Comparison of ENCODE assay signal across 31 cellular contexts in the genomic region with DNA sequence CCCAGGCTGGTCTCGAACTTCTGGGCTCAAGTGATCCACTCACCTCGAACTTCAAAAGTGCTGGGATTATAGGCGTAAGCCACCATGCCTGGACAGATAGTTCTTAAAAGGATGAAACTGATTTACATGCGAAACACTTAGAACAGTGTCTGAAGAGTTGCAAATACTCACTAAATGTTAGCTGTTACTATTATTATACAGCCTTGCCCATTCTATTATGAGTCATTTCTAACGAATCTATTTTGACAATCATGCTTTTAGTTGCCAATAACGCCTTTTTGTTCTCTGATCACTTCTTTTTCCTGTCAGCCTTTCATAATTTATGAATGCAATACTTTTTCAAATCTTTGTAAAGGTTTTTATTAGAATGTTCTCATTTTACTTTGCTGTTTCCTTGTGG.
"Had no signal": no experiment of that assay in that cellular context is flagged by ENCODE, and none has a peak within 500 bp of the region (broad histone marks: within the 10 kb centered on the region; RNA-seq: fewer than 3 reads in every experiment).

No MANE protein-coding gene starts in this region.

- ATAC-seq: activated CD4-positive, CD25-positive, alpha-beta regulatory T cell treated with anti-CD3 and anti-CD28 coated beads, Interleukin-2, amount 50 U/mL, for 24 hours; activated T-cell treated with anti-CD3 and anti-CD28 coated beads, Interleukin-2, amount 50 U/mL, for 4 hours; left cardiac atrium; left ventricle myocardium superior; naive thymus-derived CD4-positive, alpha-beta T cell; psoas muscle; T-helper 17 cell had no signal

- H3K36me3 Mint-ChIP-seq: activated CD4-positive, alpha-beta memory T cell treated with anti-CD3 and anti-CD28 coated beads for 36 hours; mesothelial cell of epicardium had no signal

- H3K9me3 Mint-ChIP-seq: activated CD4-positive, alpha-beta memory T cell treated with anti-CD3 and anti-CD28 coated beads for 36 hours; activated CD4-positive, alpha-beta T cell treated with anti-CD3 and anti-CD28 coated beads, Interleukin-2, amount 10 ng/mL, durations not matched to agents 24 days and 14 days; activated T-cell treated with anti-CD3 and anti-CD28 coated beads, Interleukin-2, amount 50 U/mL, for 4 hours; activated T-helper 2 cell treated with anti-CD3 and anti-CD28 coated beads, Interferon-gamma antibody, Interleukin-2, Interleukin-4, amounts not matched to agents 10 μg/mL and 5 μg/mL and 100 μg/mL, durations not matched to agents 14 hours and 24 hours and 36 hours; central memory CD8-positive, alpha-beta T cell; mesothelial cell of epicardium; naive thymus-derived CD4-positive, alpha-beta T cell; neural crest cell had no signal

- H3K27ac ChIP-seq: parathyroid adenoma, psoas muscle, sigmoid colon, spleen, testis, transverse colon, WERI-Rb-1 had no signal

- H3K27me3 Mint-ChIP-seq: activated CD4-positive, alpha-beta memory T cell treated with anti-CD3 and anti-CD28 coated beads for 36 hours; activated naive CD8-positive, alpha-beta T cell; central memory CD8-positive, alpha-beta T cell; T-helper 17 cell had no signal

- H3K27me3 ChIP-seq: sigmoid colon, spleen, testis, transverse colon had no signal

- H3K4me1 Mint-ChIP-seq: mesothelial cell of epicardium, neural crest cell had no signal

- H3K4me1 ChIP-seq: parathyroid adenoma, psoas muscle, testis, transverse colon had no signal

- DNase-seq: activated CD4-positive, alpha-beta memory T cell treated with anti-CD3 and anti-CD28 coated beads for 36 hours; activated CD4-positive, alpha-beta T cell treated with anti-CD3 and anti-CD28 coated beads, Interleukin-2, amount 10 ng/mL, durations not matched to agents 24 days and 14 days; activated CD8-positive, alpha-beta memory T cell treated with anti-CD3 and anti-CD28 coated beads, Interleukin-2, amount 50 U/mL, for 48 hours; activated naive CD4-positive, alpha-beta T cell; activated T-cell treated with anti-CD3 and anti-CD28 coated beads, Interleukin-2, amount 50 U/mL, for 4 hours; anterior cingulate cortex; effector memory CD4-positive, alpha-beta T cell; erythroblast; head of caudate nucleus; hippocampal formation; left cardiac atrium; left ventricle myocardium superior; mammary epithelial cell; naive thymus-derived CD4-positive, alpha-beta T cell; nucleus accumbens; psoas muscle; sigmoid colon; spleen; stimulated activated naive CD4-positive, alpha-beta T cell treated with Interleukin-2 at 50 U/mL for 16 hours; T-helper 17 cell; T1000; testis; transverse colon; WERI-Rb-1 had no signal

- H3K36me3 ChIP-seq: sigmoid colon, spleen, transverse colon, WERI-Rb-1 had no signal

- H2AFZ ChIP-seq: parathyroid adenoma had no signal

- H3K9ac ChIP-seq: parathyroid adenoma had no signal

- H3K4me3 Mint-ChIP-seq: activated CD4-positive, alpha-beta memory T cell treated with anti-CD3 and anti-CD28 coated beads for 36 hours; activated CD4-positive, alpha-beta T cell treated with anti-CD3 and anti-CD28 coated beads, Interleukin-2, amount 10 ng/mL, durations not matched to agents 24 days and 14 days; activated naive CD8-positive, alpha-beta T cell; activated T-cell treated with anti-CD3 and anti-CD28 coated beads, Interleukin-2, amount 50 U/mL, for 4 hours; central memory CD8-positive, alpha-beta T cell; mesothelial cell of epicardium; naive thymus-derived CD4-positive, alpha-beta T cell; neural crest cell; T-helper 17 cell had no signal

- H3K79me2 ChIP-seq: parathyroid adenoma had no signal

- H3K9me3 ChIP-seq: psoas muscle, sigmoid colon, spleen, testis, transverse colon had no signal

- H3K4me3 ChIP-seq: psoas muscle, sigmoid colon, spleen, testis, transverse colon had no signal

- H3K27ac Mint-ChIP-seq: activated CD4-positive, alpha-beta memory T cell treated with anti-CD3 and anti-CD28 coated beads for 36 hours; activated CD4-positive, alpha-beta T cell treated with anti-CD3 and anti-CD28 coated beads, Interleukin-2, amount 10 ng/mL, durations not matched to agents 24 days and 14 days; activated naive CD8-positive, alpha-beta T cell; activated T-helper 2 cell treated with anti-CD3 and anti-CD28 coated beads, Interferon-gamma antibody, Interleukin-2, Interleukin-4, amounts not matched to agents 10 μg/mL and 5 μg/mL and 100 μg/mL, durations not matched to agents 14 hours and 24 hours and 36 hours; mesothelial cell of epicardium had no signal
